In genomic region chr20:6975326-6975725, GRCh38 we compare ENCODE assay signal across 16 cellular contexts.
"Had no signal": no experiment of that assay in that cellular context is flagged by ENCODE, and none has a peak within 500 bp of the region (broad histone marks: within the 10 kb centered on the region; RNA-seq: fewer than 3 reads in every experiment).

No MANE protein-coding gene starts in this region.

- H3K36me3 ChIP-seq: colonic mucosa, gastrocnemius medialis, heart left ventricle, prostate gland, sigmoid colon, thyroid gland had no signal

- H3K4me1 ChIP-seq: colonic mucosa, gastrocnemius medialis, heart left ventricle, prostate gland, sigmoid colon, thyroid gland had no signal

- H3K9me3 ChIP-seq: colonic mucosa, gastrocnemius medialis, prostate gland, thyroid gland had no signal

- H3K27me3 ChIP-seq: colonic mucosa, gastrocnemius medialis, heart left ventricle, sigmoid colon, thyroid gland had no signal

- H3K4me3 ChIP-seq: colonic mucosa, gastrocnemius medialis, heart left ventricle, prostate gland, sigmoid colon, thyroid gland had no signal

- DNase-seq: activated CD4-positive, alpha-beta T cell treated with anti-CD3 and anti-CD28 coated beads, Interleukin-2, amount 10 ng/mL, durations not matched to agents 7 days and 5 days; activated CD8-positive, alpha-beta T cell treated with anti-CD3 and anti-CD28 coated beads, Interleukin-2, amount 10 ng/mL, durations not matched to agents 7 days and 5 days; activated naive CD4-positive, alpha-beta T cell treated with anti-CD3 and anti-CD28 coated beads for 36 hours; activated T-cell treated with anti-CD3 and anti-CD28 coated beads, Interleukin-2, amount 50 U/mL, for 24 hours; colonic mucosa; erythroblast; gastrocnemius medialis; heart left ventricle; immature natural killer cell; sigmoid colon; stimulated activated CD4-positive, alpha-beta T cell treated with anti-CD3 and anti-CD28 coated beads, Interleukin-4, amount 100 ng/mL, for 24 hours; T-helper 1 cell; T1000; thyroid gland had no signal

- H3K27ac ChIP-seq: colonic mucosa, gastrocnemius medialis, heart left ventricle, prostate gland, sigmoid colon, thyroid gland had no signal

- ATAC-seq: activated CD8-positive, alpha-beta T cell treated with anti-CD3 and anti-CD28 coated beads, Interleukin-2, amount 10 ng/mL, durations not matched to agents 7 days and 5 days; gastrocnemius medialis; heart left ventricle; stimulated activated effector memory CD8-positive, alpha-beta T cell treated with anti-CD3 and anti-CD28 coated beads, Interleukin-12 subunit alpha, Interleukin-12 subunit beta, amount 100 ng/mL, for 72 hours had no signal
